Comparison of ENCODE assay signal across 5 cellular contexts in genomic region chr13:27411393-27411792, GRCh38.
"Had no signal": no experiment of that assay in that cellular context is flagged by ENCODE, and none has a peak within 500 bp of the region (broad histone marks: within the 10 kb centered on the region; RNA-seq: fewer than 3 reads in every experiment).

No MANE protein-coding gene starts in this region.

- H3K4me3 Mint-ChIP-seq: GM23338, H9 had no signal

- ATAC-seq: GM23338, K562 had no signal

- H3K9me3 Mint-ChIP-seq: GM23338 had no signal

- H3K27ac Mint-ChIP-seq: GM23338, H9 had no signal

- H3K4me3 ChIP-seq: GM23338, K562 had no signal

- DNase-seq: H9, HCEC 1CT, IMR-90 had no signal

- H3K4me2 ChIP-seq: GM23338 had no signal
